ENCODE assay signal across 8 cellular contexts in genomic region chr9:27529316-27530278, GRCh38. TPM values are rescaled to one million over a fixed set of nuclear protein-coding genes. Genes with fewer than 3 reads are reported as not detected.
A peak's percentile ranks its signal among the peaks of the same experiment; 100 is the strongest.
DNase-seq lines count a peak whose midpoint lies in the region; ATAC-seq lines count a peak whose summit lies in the region.

TSS of gene MOB3B (minus strand) at chr9:27529814. CDS start at chr9:27455550, 74,264 bp downstream.

- H3K27ac ChIP-seq in cingulate gyrus (ENCODE audit: low read depth, low read length), result peak within 1 kb of the TSS; percentile 89

- no peaks in the 10 kb centered on the region for H3K9me3 Mint-ChIP-seq in activated CD4-positive, alpha-beta T cell treated with anti-CD3 and anti-CD28 coated beads, Interleukin-2, amount 10 ng/mL, durations not matched to agents 24 days and 14 days

- H3K27ac Mint-ChIP-seq in activated CD4-positive, alpha-beta T cell treated with anti-CD3 and anti-CD28 coated beads, Interleukin-2, amount 10 ng/mL, durations not matched to agents 24 days and 14 days, result peak within 1 kb of the TSS; percentile 72

- peak; percentile 66 for ATAC-seq in HG02981 (IDR thresholded peaks at IDR 0.05; ENCODE audit: unreplicated experiment)

- peak within 1 kb of the TSS; percentile 90 for H3K4me3 Mint-ChIP-seq in activated CD4-positive, alpha-beta T cell treated with anti-CD3 and anti-CD28 coated beads, Interleukin-2, amount 10 ng/mL, durations not matched to agents 24 days and 14 days

- DNase-seq in SIG-M5 treated with dmso at 0.1 percent for 504 hours (lab: John Stamatoyannopoulos, UW; ENCODE audit: unreplicated experiment) (peak; percentile 38), SIG-M5 (lab: John Stamatoyannopoulos, UW) (no peak), NCI-H2107 (lab: John Stamatoyannopoulos, UW) (peak; percentile 15), left kidney (ENCODE audit: low read depth, low spot score) (peak; percentile 95)
- DNase-seq in activated CD4-positive, alpha-beta T cell treated with anti-CD3 and anti-CD28 coated beads, Interleukin-2, amount 10 ng/mL, durations not matched to agents 24 days and 14 days, result peak; percentile 94
- peak; percentile 77 for DNase-seq in stimulated activated CD4-positive, alpha-beta T cell treated with anti-CD3 and anti-CD28 coated beads, Interleukin-1b, Interleukin-23, amount 100 ng/mL, for 48 hours

- intact Hi-C loops in activated CD4-positive, alpha-beta T cell treated with anti-CD3 and anti-CD28 coated beads, Interleukin-2, amount 10 ng/mL, durations not matched to agents 24 days and 14 days (cut with micrococcal nuclease), result loop anchor here (1.0 to 5.0 kb wide), 5 partner anchors 31 to 196 kb away; partner anchors contain the start of gene C9orf72

- peaks cover 11% of the 10 kb centered on the region for H3K4me1 Mint-ChIP-seq in activated CD4-positive, alpha-beta T cell treated with anti-CD3 and anti-CD28 coated beads, Interleukin-2, amount 10 ng/mL, durations not matched to agents 24 days and 14 days

- peaks cover 3% of the 10 kb centered on the region for H3K36me3 Mint-ChIP-seq in activated CD4-positive, alpha-beta T cell treated with anti-CD3 and anti-CD28 coated beads, Interleukin-2, amount 10 ng/mL, durations not matched to agents 24 days and 14 days (ENCODE audit: low read depth)

- H3K27me3 Mint-ChIP-seq in activated CD4-positive, alpha-beta T cell treated with anti-CD3 and anti-CD28 coated beads, Interleukin-2, amount 10 ng/mL, durations not matched to agents 24 days and 14 days, result peaks cover 39% of the 10 kb centered on the region

RNA-seq across cellular contexts. Expression of gene MOB3B, which starts in this region (rescaled TPM):
- total RNA-seq in activated CD4-positive, alpha-beta T cell treated with anti-CD3 and anti-CD28 coated beads, Interleukin-2, amount 10 ng/mL, durations not matched to agents 24 days and 14 days, result 0.82 and 1.1 TPM in 2 replicates
